Comparison of ENCODE assay signal across 1 cellular context in the genomic region with DNA sequence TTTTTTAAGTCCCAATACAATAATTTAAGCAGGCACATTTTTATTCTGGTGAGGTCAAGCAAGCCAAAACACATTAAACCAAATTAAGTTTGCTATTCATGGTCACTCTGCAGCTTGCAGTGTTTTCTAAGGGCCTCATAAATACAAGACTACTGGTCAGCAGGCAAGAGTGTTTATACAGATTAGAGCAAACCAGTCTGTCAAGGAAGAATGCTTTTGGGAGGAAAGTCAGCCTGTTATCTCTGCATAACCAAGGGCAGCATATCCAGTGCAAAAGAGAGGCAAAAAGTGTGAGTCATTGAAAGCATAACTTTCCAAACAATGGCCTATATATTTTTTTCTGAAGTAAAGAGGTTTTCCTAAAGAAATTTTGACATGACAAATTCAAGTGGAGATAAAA.
A peak's percentile ranks its signal among the peaks of the same experiment; 100 is the strongest.
TF ChIP-seq lines count a peak whose summit lies in the region.

No MANE protein-coding gene starts in this region.

TF ChIP-seq in K562, 482 proteins besides CTCF, POLR2A, EP300 and RAD21 (continued from another document and continues in another):
- no peak for TF ChIP-seq E2F4 (CRISPR knock-in tag; IDR thresholded peaks at IDR 0.05; ENCODE audit: low read depth)
- TF ChIP-seq HMG20A (CRISPR knock-in tag; conservative IDR thresholded peaks at IDR 0.05): no peak
- TF ChIP-seq RBM39 (optimal IDR thresholded peaks at IDR 0.05; ENCODE audit: low read depth, low read length): no peak
- no peak for TF ChIP-seq ZNF3 (CRISPR knock-in tag; IDR thresholded peaks at IDR 0.05)
- TF ChIP-seq MBD2 (IDR thresholded peaks at IDR 0.05; ENCODE audit: borderline replicate concordance, low read depth): peak; percentile 53; the same call in 1 of the 2 replicates
- TF ChIP-seq ZBTB7A (IDR thresholded peaks at IDR 0.05; ENCODE audit: borderline replicate concordance, control insufficient read depth, low read depth, low read length): no peak
- no peak for TF ChIP-seq PURB (CRISPR knock-in tag; IDR thresholded peaks at IDR 0.05; ENCODE audit: low read depth)
- TF ChIP-seq MCM7 (IDR thresholded peaks at IDR 0.05): no peak
- TF ChIP-seq CBFB (CRISPR knock-in tag; IDR thresholded peaks at IDR 0.05): no peak
- no peak for TF ChIP-seq MXD1 (CRISPR knock-in tag; IDR thresholded peaks at IDR 0.05; ENCODE audit: borderline replicate concordance, poor library complexity, severe bottlenecking)
- TF ChIP-seq CAMTA2 (CRISPR knock-in tag; conservative IDR thresholded peaks at IDR 0.05): no peak
- TF ChIP-seq ZNF311 (CRISPR knock-in tag; IDR thresholded peaks at IDR 0.05): no peak
- TF ChIP-seq ZNF561 (CRISPR knock-in tag; conservative IDR thresholded peaks at IDR 0.05): no peak
- TF ChIP-seq STAT5B (CRISPR knock-in tag; IDR thresholded peaks at IDR 0.05): no peak
- TF ChIP-seq, protein P1, sequence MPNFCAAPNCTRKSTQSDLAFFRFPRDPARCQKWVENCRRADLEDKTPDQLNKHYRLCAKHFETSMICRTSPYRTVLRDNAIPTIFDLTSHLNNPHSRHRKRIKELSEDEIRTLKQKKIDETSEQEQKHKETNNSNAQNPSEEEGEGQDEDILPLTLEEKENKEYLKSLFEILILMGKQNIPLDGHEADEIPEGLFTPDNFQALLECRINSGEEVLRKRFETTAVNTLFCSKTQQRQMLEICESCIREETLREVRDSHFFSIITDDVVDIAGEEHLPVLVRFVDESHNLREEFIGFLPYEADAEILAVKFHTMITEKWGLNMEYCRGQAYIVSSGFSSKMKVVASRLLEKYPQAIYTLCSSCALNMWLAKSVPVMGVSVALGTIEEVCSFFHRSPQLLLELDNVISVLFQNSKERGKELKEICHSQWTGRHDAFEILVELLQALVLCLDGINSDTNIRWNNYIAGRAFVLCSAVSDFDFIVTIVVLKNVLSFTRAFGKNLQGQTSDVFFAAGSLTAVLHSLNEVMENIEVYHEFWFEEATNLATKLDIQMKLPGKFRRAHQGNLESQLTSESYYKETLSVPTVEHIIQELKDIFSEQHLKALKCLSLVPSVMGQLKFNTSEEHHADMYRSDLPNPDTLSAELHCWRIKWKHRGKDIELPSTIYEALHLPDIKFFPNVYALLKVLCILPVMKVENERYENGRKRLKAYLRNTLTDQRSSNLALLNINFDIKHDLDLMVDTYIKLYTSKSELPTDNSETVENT (CRISPR knock-in tag; IDR thresholded peaks at IDR 0.05): no peak
- no peak for TF ChIP-seq RBFOX2 (IDR thresholded peaks at IDR 0.05; ENCODE audit: low read depth, low read length)
- no peak for TF ChIP-seq DACH1 (IDR thresholded peaks at IDR 0.05; ENCODE audit: partially characterized antibody)
- TF ChIP-seq SAP30 (IDR thresholded peaks at IDR 0.05; ENCODE audit: borderline replicate concordance, insufficient read depth, low read depth, low read length, poor library complexity, severe bottlenecking): no peak
- no peak for TF ChIP-seq TFAM (CRISPR knock-in tag; conservative IDR thresholded peaks at IDR 0.05)
- TF ChIP-seq ZNF41 (CRISPR knock-in tag; conservative IDR thresholded peaks at IDR 0.05): no peak
- TF ChIP-seq HNRNPL (IDR thresholded peaks at IDR 0.05; ENCODE audit: low read depth, low read length): no peak
- no peak for TF ChIP-seq FOXA3 (CRISPR knock-in tag; conservative IDR thresholded peaks at IDR 0.05 in 1 of 2, IDR thresholded peaks at IDR 0.05 in 1 of 2)
- TF ChIP-seq PHF8 (IDR thresholded peaks at IDR 0.05; ENCODE audit: borderline replicate concordance, low read length): no peak
- no peak for TF ChIP-seq SP1 (CRISPR knock-in tag; IDR thresholded peaks at IDR 0.05)
- no peak for TF ChIP-seq REST (CRISPR knock-in tag; IDR thresholded peaks at IDR 0.05; ENCODE audit: low read depth)
- TF ChIP-seq TFAP4 (CRISPR knock-in tag; IDR thresholded peaks at IDR 0.05; ENCODE audit: borderline replicate concordance): no peak
- TF ChIP-seq ZBTB11 (CRISPR knock-in tag; IDR thresholded peaks at IDR 0.05): no peak
- no peak for TF ChIP-seq ZNF318 (IDR thresholded peaks at IDR 0.05; ENCODE audit: borderline replicate concordance in 1 of 2, low read depth in 1 of 2)
- TF ChIP-seq NR1H2 (CRISPR knock-in tag; IDR thresholded peaks at IDR 0.05): no peak
- peak; percentile 71 for TF ChIP-seq NFE2 (IDR thresholded peaks at IDR 0.05; ENCODE audit: low read depth)
- TF ChIP-seq MIER1 (IDR thresholded peaks at IDR 0.05; ENCODE audit: low read depth): no peak
- no peak for TF ChIP-seq SMAD1 (IDR thresholded peaks at IDR 0.05; ENCODE audit: low read depth, low read length, partially characterized antibody)
- no peak for TF ChIP-seq POLR3G (IDR thresholded peaks at IDR 0.05; ENCODE audit: extremely low read depth, insufficient read length, insufficient replicate concordance)
- TF ChIP-seq LEF1 (IDR thresholded peaks at IDR 0.05): peak; percentile 64; the same call in 1 of the 2 replicates
- no peak for TF ChIP-seq NR3C1 (CRISPR knock-in tag; IDR thresholded peaks at IDR 0.05)
- TF ChIP-seq XRCC5 (IDR thresholded peaks at IDR 0.05; ENCODE audit: low read depth, low read length): no peak
- TF ChIP-seq TAL1 (IDR thresholded peaks at IDR 0.05): peak; percentile 87
- 0 out of 2 replicates have a peak, but pooled peaks have one; percentile 26 for TF ChIP-seq MYNN (IDR thresholded peaks at IDR 0.05)
- no peak for TF ChIP-seq MYNN (CRISPR knock-in tag; IDR thresholded peaks at IDR 0.05)
- TF ChIP-seq PREB (CRISPR knock-in tag; IDR thresholded peaks at IDR 0.05): no peak
